25 cellular contexts compared by ENCODE assay signal in genomic region chr4:12963291-12963690, GRCh38.
DNase-seq lines count a peak whose midpoint lies in the region; ATAC-seq and TF ChIP-seq lines count a peak whose summit lies in the region.
"Had no signal": no experiment of that assay in that cellular context is flagged by ENCODE, and none has a peak within 500 bp of the region (broad histone marks: within the 10 kb centered on the region; RNA-seq: fewer than 3 reads in every experiment).

No MANE protein-coding gene starts in this region.

- H3K27me3 ChIP-seq in liver (ENCODE audit: control insufficient read depth in 4 of 4, insufficient read depth in 4 of 4, low read length in 3 of 4) = no peaks in the 10 kb centered on the region
- H3K27me3 ChIP-seq: BLaER1 treated with 17β-estradiol and CSF1 and Interleukin-3, amounts not matched to agents 10 nM and 100 nM had no signal

- no peak overlapping the region for H3K27ac Mint-ChIP-seq in activated T-helper 1 cell treated with anti-CD3 and anti-CD28 coated beads, Interleukin-12 subunit alpha, Interleukin-12 subunit beta, Interleukin-2, Interleukin-4 antibody, amounts not matched to agents 30 ng/mL and 10 ng/mL and 1 ng/mL, durations not matched to agents 14 hours and 24 hours and 36 hours
- H3K27ac Mint-ChIP-seq: B cell; CD4-positive, alpha-beta T cell; CD8-positive, alpha-beta T cell had no signal

- peak; percentile 58 for DNase-seq in COLO829 (ENCODE audit: low spot score)
- peak; percentile 85 for DNase-seq in SK-MEL-5 (ENCODE audit: low read depth, low spot score)
- DNase-seq in left lobe of liver (ENCODE audit: low spot score) = no peak
- no peak for DNase-seq in T1000 (lab: John Stamatoyannopoulos, UW)
- no peak for DNase-seq in activated CD4-positive, alpha-beta T cell treated with anti-CD3 and anti-CD28 coated beads for 4 hours
- DNase-seq in activated T-helper 1 cell treated with anti-CD3 and anti-CD28 coated beads, Interleukin-12 subunit alpha, Interleukin-12 subunit beta, Interleukin-2, Interleukin-4 antibody, amounts not matched to agents 30 ng/mL and 10 ng/mL and 1 ng/mL, durations not matched to agents 14 hours and 24 hours and 36 hours (ENCODE audit: low spot score) = no peak
- DNase-seq: AML-193; CD4-positive, alpha-beta T cell; CD8-positive, alpha-beta T cell; COR-L47; DMS 273 treated with DMSO at 0.1 percent for 48 hours; DMS153; DMS53; DMS79; DND-41; EL; GDM1 had no signal

- no peaks in the 10 kb centered on the region for H3K27me3 Mint-ChIP-seq in activated T-helper 1 cell treated with anti-CD3 and anti-CD28 coated beads, Interleukin-12 subunit alpha, Interleukin-12 subunit beta, Interleukin-2, Interleukin-4 antibody, amounts not matched to agents 30 ng/mL and 10 ng/mL and 1 ng/mL, durations not matched to agents 14 hours and 24 hours and 36 hours (ENCODE audit: insufficient read depth)
- H3K27me3 Mint-ChIP-seq: B cell; CD4-positive, alpha-beta T cell had no signal

- no peak for TF ChIP-seq CTCF in liver (IDR thresholded peaks at IDR 0.05; ENCODE audit: low read depth, low read length, missing input control)

- no peaks in the 10 kb centered on the region for H3K36me3 ChIP-seq in liver (ENCODE audit: control insufficient read depth in 4 of 4, insufficient read depth in 3 of 4, low read depth in 1 of 4, low read length in 3 of 4)
- H3K36me3 ChIP-seq: BLaER1 treated with 17β-estradiol and CSF1 and Interleukin-3, amounts not matched to agents 10 nM and 100 nM had no signal

- H3K9me3 Mint-ChIP-seq in activated T-helper 1 cell treated with anti-CD3 and anti-CD28 coated beads, Interleukin-12 subunit alpha, Interleukin-12 subunit beta, Interleukin-2, Interleukin-4 antibody, amounts not matched to agents 30 ng/mL and 10 ng/mL and 1 ng/mL, durations not matched to agents 14 hours and 24 hours and 36 hours = peaks cover 3% of the 10 kb centered on the region
- H3K9me3 Mint-ChIP-seq: CD8-positive, alpha-beta T cell had no signal

- no peak overlapping the region for H3K4me3 Mint-ChIP-seq in activated T-helper 1 cell treated with anti-CD3 and anti-CD28 coated beads, Interleukin-12 subunit alpha, Interleukin-12 subunit beta, Interleukin-2, Interleukin-4 antibody, amounts not matched to agents 30 ng/mL and 10 ng/mL and 1 ng/mL, durations not matched to agents 14 hours and 24 hours and 36 hours
- H3K4me3 Mint-ChIP-seq: B cell; CD4-positive, alpha-beta T cell; CD8-positive, alpha-beta T cell had no signal

- H3K9ac ChIP-seq in liver (ENCODE audit: low read depth in 1 of 2, low read length in 2 of 2) = peak overlapping the region in 1 of 2 donors; percentile 5
- H3K9ac ChIP-seq: BLaER1 treated with 17β-estradiol and CSF1 and Interleukin-3, amounts not matched to agents 10 nM and 100 nM had no signal

- H3K4me3 ChIP-seq in liver (ENCODE audit: low read depth in 1 of 3, low read length in 3 of 3) = peak overlapping the region in 2 of 3 donors; percentile 10 to 35
- H3K4me3 ChIP-seq: A549; BLaER1 treated with 17β-estradiol and CSF1 and Interleukin-3, amounts not matched to agents 10 nM and 100 nM; GM12878 had no signal

- ATAC-seq in left lobe of liver (peak; percentile 42), HG03196 (IDR thresholded peaks at IDR 0.05; ENCODE audit: unreplicated experiment) (no peak)
- ATAC-seq: A549; CD8-positive, alpha-beta T cell; GM12878 had no signal

- no peaks in the 10 kb centered on the region for H3K4me1 Mint-ChIP-seq in activated T-helper 1 cell treated with anti-CD3 and anti-CD28 coated beads, Interleukin-12 subunit alpha, Interleukin-12 subunit beta, Interleukin-2, Interleukin-4 antibody, amounts not matched to agents 30 ng/mL and 10 ng/mL and 1 ng/mL, durations not matched to agents 14 hours and 24 hours and 36 hours (ENCODE audit: low read depth)
- H3K4me1 Mint-ChIP-seq: B cell had no signal

- no peaks in the 10 kb centered on the region for H3K9me3 ChIP-seq in liver (ENCODE audit: control insufficient read depth in 4 of 4, low read length in 3 of 4)
- H3K9me3 ChIP-seq: A549; BLaER1 treated with 17β-estradiol and CSF1 and Interleukin-3, amounts not matched to agents 10 nM and 100 nM had no signal

- no peak overlapping the region for H3K27ac ChIP-seq in liver (ENCODE audit: low read depth in 1 of 2, low read length in 2 of 2)
- H3K27ac ChIP-seq: 22Rv1; A549; BLaER1 treated with 17β-estradiol and CSF1 and Interleukin-3, amounts not matched to agents 10 nM and 100 nM; C4-2B had no signal

- H3K4me1 ChIP-seq in liver (ENCODE audit: control insufficient read depth in 4 of 4, insufficient read depth in 4 of 4, low read length in 3 of 4) = peaks cover 0 to 13% (median 5%) of the 10 kb centered on the region in 4 donors
- H3K4me1 ChIP-seq: A549; BLaER1 treated with 17β-estradiol and CSF1 and Interleukin-3, amounts not matched to agents 10 nM and 100 nM had no signal

- intact Hi-C loops in activated T-helper 1 cell treated with anti-CD3 and anti-CD28 coated beads, Interleukin-12 subunit alpha, Interleukin-12 subunit beta, Interleukin-2, Interleukin-4 antibody, amounts not matched to agents 30 ng/mL and 10 ng/mL and 1 ng/mL, durations not matched to agents 14 hours and 24 hours and 36 hours (cut with micrococcal nuclease) = no loop called here

- in situ Hi-C loops in SK-MEL-5 (cut with HindIII; ENCODE audit: low pct_unique_long_range_greater_than_20kb, low sequenced_read_pairs) = no loop called here

- no peak for TF ChIP-seq RAD21 in liver (IDR thresholded peaks at IDR 0.05)

- no peaks in the 10 kb centered on the region for H3K36me3 Mint-ChIP-seq in activated T-helper 1 cell treated with anti-CD3 and anti-CD28 coated beads, Interleukin-12 subunit alpha, Interleukin-12 subunit beta, Interleukin-2, Interleukin-4 antibody, amounts not matched to agents 30 ng/mL and 10 ng/mL and 1 ng/mL, durations not matched to agents 14 hours and 24 hours and 36 hours (ENCODE audit: low read depth)
- H3K36me3 Mint-ChIP-seq: CD8-positive, alpha-beta T cell had no signal

TF ChIP-seq in liver, 16 proteins besides CTCF, POLR2A, EP300 and RAD21:
- no peak for TF ChIP-seq REST (IDR thresholded peaks at IDR 0.05)
- no peak for TF ChIP-seq ATF3 (IDR thresholded peaks at IDR 0.05)
- TF ChIP-seq FOXA2 (IDR thresholded peaks at IDR 0.05) = no peak
- TF ChIP-seq FOXA1 (IDR thresholded peaks at IDR 0.05) = no peak
- TF ChIP-seq NR2F2 (IDR thresholded peaks at IDR 0.05) = no peak
- no peak for TF ChIP-seq YY1 (IDR thresholded peaks at IDR 0.05)
- TF ChIP-seq JUND (IDR thresholded peaks at IDR 0.05) = no peak
- TF ChIP-seq EGR1 (IDR thresholded peaks at IDR 0.05; ENCODE audit: low read depth in 2 of 2) = no peak
- no peak for TF ChIP-seq TAF1 (conservative IDR thresholded peaks at IDR 0.05)
- no peak for TF ChIP-seq HNF4A (conservative IDR thresholded peaks at IDR 0.05)
- TF ChIP-seq RXRA (IDR thresholded peaks at IDR 0.05) = no peak

Comparison
In these comparisons a context has a peak if more than half of its experiments do, and no peak if none do; other contexts are left out.
1. DNase-seq: peak in COLO829 (single experiment) and SK-MEL-5 (single experiment); none in left lobe of liver (single experiment), T1000 (single experiment), activated CD4-positive, alpha-beta T cell treated with anti-CD3 and anti-CD28 coated beads for 4 hours (0 of 2) and activated T-helper 1 cell treated with anti-CD3 and anti-CD28 coated beads, Interleukin-12 subunit alpha, Interleukin-12 subunit beta, Interleukin-2, Interleukin-4 antibody, amounts not matched to agents 30 ng/mL and 10 ng/mL and 1 ng/mL, durations not matched to agents 14 hours and 24 hours and 36 hours (single experiment).